18 cellular contexts compared by ENCODE assay signal in the genomic region with DNA sequence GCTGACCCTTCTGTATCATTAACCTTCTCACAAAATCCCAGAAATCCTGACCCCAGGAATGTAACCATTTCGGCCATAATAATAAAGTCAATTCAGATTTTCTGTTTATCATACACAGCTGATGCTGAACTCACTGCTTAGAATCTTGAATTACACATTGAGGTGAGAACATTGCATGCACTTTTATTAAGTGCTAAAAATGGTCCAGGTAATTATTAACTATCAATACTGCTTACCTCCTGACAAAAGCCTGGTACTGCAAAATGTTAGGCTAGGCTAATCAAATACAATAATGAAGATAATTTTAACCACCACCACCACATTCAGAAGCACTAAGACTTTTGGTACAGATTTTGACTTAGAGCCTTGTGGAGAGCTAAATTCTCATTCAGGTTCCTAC. TPM values are rescaled to one million over a fixed set of nuclear protein-coding genes. Genes with fewer than 3 reads are reported as not detected.
DNase-seq lines count a peak whose midpoint lies in the region; ATAC-seq, FAIRE-seq and TF ChIP-seq lines count a peak whose summit lies in the region.
"Had no signal": no experiment of that assay in that cellular context is flagged by ENCODE, and none has a peak within 500 bp of the region (broad histone marks: within the 10 kb centered on the region; RNA-seq: fewer than 3 reads in every experiment).

No MANE protein-coding gene starts in this region.

- peaks cover 75% of the 10 kb centered on the region for H3K4me1 Mint-ChIP-seq in CD4-positive, alpha-beta T cell (ENCODE audit: low read depth)
- peaks cover 41% of the 10 kb centered on the region for H3K4me1 Mint-ChIP-seq in memory B cell

- CTCF ChIA-PET in CD4-positive, alpha-beta T cell (lab: Charles Lee) = no interaction called here

- peak; percentile 99 for FAIRE-seq in islet of Langerhans (lab: Jason Lieb, UNC)
- no peak for FAIRE-seq in H54 (lab: Jason Lieb, UNC)
- FAIRE-seq: GM12892, HTR-8/SVneo had no signal

- TF ChIP-seq CTCF in CD4-positive, alpha-beta T cell (IDR thresholded peaks at IDR 0.05) = no peak

- H3K9me3 Mint-ChIP-seq in CD4-positive, alpha-beta T cell = no peaks in the 10 kb centered on the region
- H3K9me3 Mint-ChIP-seq in memory B cell = peaks cover 3% of the 10 kb centered on the region
- H3K9me3 Mint-ChIP-seq: CD4-positive, CD25-positive, alpha-beta regulatory T cell had no signal

- no peak for TF ChIP-seq POLR2A in H54 (IDR thresholded peaks at IDR 0.05; ENCODE audit: low read depth, low read length)

- intact Hi-C loops in CD4-positive, alpha-beta T cell (cut with DNase I, micrococcal nuclease) = loop anchor here in 1 of 2 experiments (5.0 kb wide), 1 partner anchor 36 kb away; no protein-coding TSS in a partner anchor
- intact Hi-C loops in Right ventricle myocardium inferior (cut with DNase I) = no loop called here

- peaks cover 13% of the 10 kb centered on the region for H3K36me3 Mint-ChIP-seq in CD4-positive, alpha-beta T cell (ENCODE audit: low read depth)
- peaks cover 11% of the 10 kb centered on the region for H3K36me3 Mint-ChIP-seq in memory B cell

- POLR2A ChIA-PET in CD4-positive, alpha-beta T cell (lab: Charles Lee) = interaction anchor here (1.0 to 1.3 kb wide), 2 partner anchors 11 to 112 kb away, joined by 3 to 4 read pairs; no protein-coding TSS in a partner anchor

- H3K27ac ChIP-seq in CD4-positive, alpha-beta T cell (ENCODE audit: low read depth, low read length) = no peak overlapping the region
- H3K27ac ChIP-seq: BLaER1 treated with 17β-estradiol and CSF1 and Interleukin-3, amounts not matched to agents 10 nM and 100 nM; GM23248 had no signal

- no peaks in the 10 kb centered on the region for H3K27me3 ChIP-seq in CD4-positive, alpha-beta T cell (ENCODE audit: control insufficient read depth, insufficient read depth, low read length)
- H3K27me3 ChIP-seq: BLaER1 treated with 17β-estradiol and CSF1 and Interleukin-3, amounts not matched to agents 10 nM and 100 nM had no signal

- ATAC-seq in CD4-positive, alpha-beta T cell (ENCODE audit: poor library complexity) = no peak
- ATAC-seq in GM18511 (IDR thresholded peaks at IDR 0.05; ENCODE audit: unreplicated experiment) (peak; percentile 53), memory B cell (ENCODE audit: low read depth) (no peak), Right ventricle myocardium inferior (no peak), HG03354 (IDR thresholded peaks at IDR 0.05; ENCODE audit: poor library complexity, severe bottlenecking, unreplicated experiment) (no peak)

- no peak for DNase-seq in CD4-positive, alpha-beta T cell
- no peak for DNase-seq in memory B cell (ENCODE audit: low spot score in 2 of 2)
- DNase-seq in MV-4-11 (lab: John Stamatoyannopoulos, UW) = no peak
- no peak for DNase-seq in Right ventricle myocardium inferior (ENCODE audit: missing footprints)
- no peak for DNase-seq in H54 (ENCODE audit: insufficient read length, low spot score)
- DNase-seq: ACHN; Caco-2; CD4-positive, CD25-positive, alpha-beta regulatory T cell; DND-41; GDM1; GM23248; H7 had no signal

- H3K4me3 Mint-ChIP-seq in CD4-positive, alpha-beta T cell = no peak overlapping the region
- no peak overlapping the region for H3K4me3 Mint-ChIP-seq in memory B cell

- peak overlapping the region; percentile 57 for H3K27ac Mint-ChIP-seq in CD4-positive, alpha-beta T cell
- peak overlapping the region; percentile 69 for H3K27ac Mint-ChIP-seq in memory B cell

- no peaks in the 10 kb centered on the region for H3K9me3 ChIP-seq in CD4-positive, alpha-beta T cell (ENCODE audit: control insufficient read depth, low read length)
- H3K9me3 ChIP-seq: Caco-2 had no signal

- H3K27me3 Mint-ChIP-seq in CD4-positive, alpha-beta T cell = no peaks in the 10 kb centered on the region
- no peaks in the 10 kb centered on the region for H3K27me3 Mint-ChIP-seq in memory B cell
- H3K27me3 Mint-ChIP-seq: CD4-positive, CD25-positive, alpha-beta regulatory T cell had no signal

RNA-seq across cellular contexts. Expression of gene KLF12, which starts 36.1 kb away (rescaled TPM):
- 10 to 100 TPM; 69.5 to 74.7 TPM for total RNA-seq in CD4-positive, alpha-beta T cell
- 18.9 TPM for total RNA-seq in Right ventricle myocardium inferior
